8 cellular contexts compared by ENCODE assay signal in the genomic region with DNA sequence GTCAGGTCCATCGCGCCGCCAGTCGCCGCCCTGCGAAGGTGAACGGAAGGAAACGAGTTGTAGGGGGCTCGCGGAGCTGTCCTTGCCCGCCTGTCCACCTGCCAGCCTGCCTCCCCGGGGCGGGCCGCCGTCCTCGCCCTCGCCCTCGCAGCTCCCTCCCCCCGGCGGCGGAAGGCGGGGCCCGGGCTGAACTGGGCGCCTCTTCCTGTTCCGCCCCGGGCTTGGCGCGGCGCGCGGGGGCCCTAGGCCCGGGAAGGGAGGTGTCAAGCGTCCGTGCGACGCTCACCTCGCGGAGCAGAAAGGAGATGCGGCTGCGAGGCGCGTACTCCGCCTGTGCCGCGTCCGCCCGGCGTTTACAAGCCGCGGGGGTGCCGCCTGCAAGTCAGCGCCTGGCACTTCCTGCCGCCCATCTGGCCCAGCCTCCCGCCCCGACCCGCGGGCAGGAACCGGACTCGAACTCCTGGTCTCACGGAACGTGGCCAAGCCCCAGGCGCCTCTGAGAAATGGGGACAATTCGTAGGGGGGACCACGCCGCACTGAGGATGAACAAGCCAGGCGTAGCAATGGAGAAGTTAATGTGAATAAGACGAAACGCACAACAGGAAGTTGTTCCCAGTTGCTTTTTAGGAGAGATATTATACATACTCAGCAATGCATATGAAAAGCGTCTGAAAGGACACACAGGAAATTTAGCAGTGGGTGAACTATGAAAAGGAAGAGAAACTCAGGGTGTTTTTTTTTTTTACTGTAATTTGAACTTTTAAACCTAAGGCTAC. TPM values are rescaled to one million over a fixed set of nuclear protein-coding genes. Genes with fewer than 3 reads are reported as not detected.
DNase-seq lines count a peak whose midpoint lies in the region; ATAC-seq and TF ChIP-seq lines count a peak whose summit lies in the region.

A gene (minus strand): TSS at position 108 of the 776 bp plus-strand sequence. CDS start 97 bp downstream, at position 11.

- no peaks in the 10 kb centered on the region for H3K27me3 ChIP-seq in liver (ENCODE audit: control insufficient read depth in 4 of 4, insufficient read depth in 4 of 4, low read length in 3 of 4)

- WGBS in liver: under 1% methylated on average over 69 of the region's 69 CpGs

- H3K9ac ChIP-seq in liver (ENCODE audit: low read depth in 1 of 2, low read length in 2 of 2): peak within 1 kb of the TSS; percentile 78 to 100

- peaks cover 0 to 25% (median 22%) of the 10 kb centered on the region in 4 donors for H3K4me1 ChIP-seq in liver (ENCODE audit: control insufficient read depth in 4 of 4, insufficient read depth in 4 of 4, low read length in 3 of 4)

- peak; percentile 18 for TF ChIP-seq CTCF in liver (IDR thresholded peaks at IDR 0.05; ENCODE audit: low read depth, low read length, missing input control)

- peaks cover 4 to 49% (median 41%) of the 10 kb centered on the region in 4 donors for H3K36me3 ChIP-seq in liver (ENCODE audit: control insufficient read depth in 4 of 4, insufficient read depth in 3 of 4, low read depth in 1 of 4, low read length in 3 of 4)

- DNase-seq in C1 segment of cervical spinal cord (lab: John Stamatoyannopoulos, UW) (peak; percentile 27 to 91 (median 82)), NCI-H69 (lab: John Stamatoyannopoulos, UW) (peak; percentile 92), dermis blood vessel endothelial cell (peak; percentile 85)
- peak; percentile 62 to 78 for DNase-seq in activated CD4-positive, alpha-beta T cell treated with anti-CD3 and anti-CD28 coated beads, Interleukin-2, amount 50 U/mL, for 24 hours (ENCODE audit: low read depth in 1 of 2, low spot score in 1 of 2)
- DNase-seq in stimulated activated CD4-positive, alpha-beta T cell treated with anti-CD3 and anti-CD28 coated beads, Interleukin-4, amount 100 ng/mL, for 24 hours: peak; percentile 86

- peak within 1 kb of the TSS; percentile 65 to 89 (median 77) for H3K4me3 ChIP-seq in liver (ENCODE audit: low read depth in 1 of 3, low read length in 3 of 3)

- no peaks in the 10 kb centered on the region for H3K9me3 ChIP-seq in liver (ENCODE audit: control insufficient read depth in 4 of 4, low read length in 3 of 4)

- TF ChIP-seq RAD21 in liver (IDR thresholded peaks at IDR 0.05): no peak

- ATAC-seq in GM19324 (IDR thresholded peaks at IDR 0.05; ENCODE audit: low FRiP score, unreplicated experiment): peak; percentile 68
- ATAC-seq in HG03460 (IDR thresholded peaks at IDR 0.05; ENCODE audit: unreplicated experiment): peak; percentile 69

- peak within 1 kb of the TSS; percentile 94 to 100 for H3K27ac ChIP-seq in liver (ENCODE audit: low read depth in 1 of 2, low read length in 2 of 2)

TF ChIP-seq in liver, 16 proteins besides CTCF, POLR2A, EP300 and RAD21:
- TF ChIP-seq GABPA (IDR thresholded peaks at IDR 0.05 in 1 of 2, conservative IDR thresholded peaks at IDR 0.05 in 1 of 2) (peak in 1 of 2 donors; percentile 82), HNF4A (conservative IDR thresholded peaks at IDR 0.05) (no peak), FOXA1 (IDR thresholded peaks at IDR 0.05) (no peak), TAF1 (conservative IDR thresholded peaks at IDR 0.05) (no peak), FOXA2 (IDR thresholded peaks at IDR 0.05) (no peak), NR2F2 (IDR thresholded peaks at IDR 0.05) (no peak), SP1 (IDR thresholded peaks at IDR 0.05) (peak; percentile 33), RXRA (IDR thresholded peaks at IDR 0.05) (no peak), YY1 (IDR thresholded peaks at IDR 0.05) (no peak), EGR1 (IDR thresholded peaks at IDR 0.05; ENCODE audit: low read depth in 2 of 2) (no peak), JUND (IDR thresholded peaks at IDR 0.05) (no peak), HNF4G (IDR thresholded peaks at IDR 0.05) (no peak)
- TF ChIP-seq, protein P1, sequence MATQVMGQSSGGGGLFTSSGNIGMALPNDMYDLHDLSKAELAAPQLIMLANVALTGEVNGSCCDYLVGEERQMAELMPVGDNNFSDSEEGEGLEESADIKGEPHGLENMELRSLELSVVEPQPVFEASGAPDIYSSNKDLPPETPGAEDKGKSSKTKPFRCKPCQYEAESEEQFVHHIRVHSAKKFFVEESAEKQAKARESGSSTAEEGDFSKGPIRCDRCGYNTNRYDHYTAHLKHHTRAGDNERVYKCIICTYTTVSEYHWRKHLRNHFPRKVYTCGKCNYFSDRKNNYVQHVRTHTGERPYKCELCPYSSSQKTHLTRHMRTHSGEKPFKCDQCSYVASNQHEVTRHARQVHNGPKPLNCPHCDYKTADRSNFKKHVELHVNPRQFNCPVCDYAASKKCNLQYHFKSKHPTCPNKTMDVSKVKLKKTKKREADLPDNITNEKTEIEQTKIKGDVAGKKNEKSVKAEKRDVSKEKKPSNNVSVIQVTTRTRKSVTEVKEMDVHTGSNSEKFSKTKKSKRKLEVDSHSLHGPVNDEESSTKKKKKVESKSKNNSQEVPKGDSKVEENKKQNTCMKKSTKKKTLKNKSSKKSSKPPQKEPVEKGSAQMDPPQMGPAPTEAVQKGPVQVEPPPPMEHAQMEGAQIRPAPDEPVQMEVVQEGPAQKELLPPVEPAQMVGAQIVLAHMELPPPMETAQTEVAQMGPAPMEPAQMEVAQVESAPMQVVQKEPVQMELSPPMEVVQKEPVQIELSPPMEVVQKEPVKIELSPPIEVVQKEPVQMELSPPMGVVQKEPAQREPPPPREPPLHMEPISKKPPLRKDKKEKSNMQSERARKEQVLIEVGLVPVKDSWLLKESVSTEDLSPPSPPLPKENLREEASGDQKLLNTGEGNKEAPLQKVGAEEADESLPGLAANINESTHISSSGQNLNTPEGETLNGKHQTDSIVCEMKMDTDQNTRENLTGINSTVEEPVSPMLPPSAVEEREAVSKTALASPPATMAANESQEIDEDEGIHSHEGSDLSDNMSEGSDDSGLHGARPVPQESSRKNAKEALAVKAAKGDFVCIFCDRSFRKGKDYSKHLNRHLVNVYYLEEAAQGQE (IDR thresholded peaks at IDR 0.05): no peak
- TF ChIP-seq, protein P2, sequence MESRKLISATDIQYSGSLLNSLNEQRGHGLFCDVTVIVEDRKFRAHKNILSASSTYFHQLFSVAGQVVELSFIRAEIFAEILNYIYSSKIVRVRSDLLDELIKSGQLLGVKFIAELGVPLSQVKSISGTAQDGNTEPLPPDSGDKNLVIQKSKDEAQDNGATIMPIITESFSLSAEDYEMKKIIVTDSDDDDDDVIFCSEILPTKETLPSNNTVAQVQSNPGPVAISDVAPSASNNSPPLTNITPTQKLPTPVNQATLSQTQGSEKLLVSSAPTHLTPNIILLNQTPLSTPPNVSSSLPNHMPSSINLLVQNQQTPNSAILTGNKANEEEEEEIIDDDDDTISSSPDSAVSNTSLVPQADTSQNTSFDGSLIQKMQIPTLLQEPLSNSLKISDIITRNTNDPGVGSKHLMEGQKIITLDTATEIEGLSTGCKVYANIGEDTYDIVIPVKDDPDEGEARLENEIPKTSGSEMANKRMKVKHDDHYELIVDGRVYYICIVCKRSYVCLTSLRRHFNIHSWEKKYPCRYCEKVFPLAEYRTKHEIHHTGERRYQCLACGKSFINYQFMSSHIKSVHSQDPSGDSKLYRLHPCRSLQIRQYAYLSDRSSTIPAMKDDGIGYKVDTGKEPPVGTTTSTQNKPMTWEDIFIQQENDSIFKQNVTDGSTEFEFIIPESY (IDR thresholded peaks at IDR 0.05): no peak
- TF ChIP-seq, protein P3, sequence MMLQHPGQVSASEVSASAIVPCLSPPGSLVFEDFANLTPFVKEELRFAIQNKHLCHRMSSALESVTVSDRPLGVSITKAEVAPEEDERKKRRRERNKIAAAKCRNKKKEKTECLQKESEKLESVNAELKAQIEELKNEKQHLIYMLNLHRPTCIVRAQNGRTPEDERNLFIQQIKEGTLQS (IDR thresholded peaks at IDR 0.05): no peak
- TF ChIP-seq, protein P4, sequence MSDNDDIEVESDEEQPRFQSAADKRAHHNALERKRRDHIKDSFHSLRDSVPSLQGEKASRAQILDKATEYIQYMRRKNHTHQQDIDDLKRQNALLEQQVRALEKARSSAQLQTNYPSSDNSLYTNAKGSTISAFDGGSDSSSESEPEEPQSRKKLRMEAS (IDR thresholded peaks at IDR 0.05): no peak

RNA-seq across cellular contexts. Expression of the gene that starts here (rescaled TPM):
- total RNA-seq in dermis blood vessel endothelial cell (25.7 and 29.8 TPM in 2 replicates), liver (10 to 100 TPM; 16.5 to 39.8 TPM)
- polyA plus RNA-seq in liver: 10 to 100 TPM; 16.7 to 26.5 TPM

Comparison
In these comparisons a context has a peak if more than half of its experiments do, and no peak if none do; other contexts are left out.
1. Peak in every context shown above with its lines: DNase-seq, ATAC-seq, H3K4me3 ChIP-seq and H3K27ac ChIP-seq.